Comparison of ENCODE assay signal across 23 cellular contexts in genomic region chr12:113641426-113641825, GRCh38.
"Had no signal": no experiment of that assay in that cellular context is flagged by ENCODE, and none has a peak within 500 bp of the region (broad histone marks: within the 10 kb centered on the region; RNA-seq: fewer than 3 reads in every experiment).

No MANE protein-coding gene starts in this region.

- H3K4me2 ChIP-seq: smooth muscle cell had no signal

- H3K9me3 Mint-ChIP-seq: mesothelial cell of epicardium; natural killer cell treated with Interleukin-12 subunit alpha and Interleukin-12 subunit beta and Interleukin-15 and Interleukin-18, amount 100 ng/mL, for 72 hours; neural crest cell; stimulated activated naive CD8-positive, alpha-beta T cell treated with anti-CD3 and anti-CD28 coated beads, Interleukin-15, amount 100 ng/mL, for 72 hours had no signal

- DNase-seq: dorsolateral prefrontal cortex; effector CD4-positive, alpha-beta T cell; left ventricle myocardium superior; lower lobe of right lung; mucosa of descending colon; naive B cell; nucleus accumbens; stimulated activated CD4-positive, alpha-beta T cell treated with anti-CD3 and anti-CD28 coated beads, Interleukin-12 subunit alpha, Interleukin-12 subunit beta, amount 100 ng/mL, for 4 hours; stimulated activated CD4-positive, alpha-beta T cell treated with anti-CD3 and anti-CD28 coated beads, Interleukin-1b, Interleukin-23, amount 100 ng/mL, for 48 hours; stimulated activated CD4-positive, alpha-beta T cell treated with anti-CD3 and anti-CD28 coated beads, Interleukin-4, amount 100 ng/mL, for 1 hour; stimulated activated CD8-positive, alpha-beta memory T cell treated with anti-CD3 and anti-CD28 coated beads, Interleukin-4, amount 100 ng/mL, for 48 hours; stimulated activated naive CD4-positive, alpha-beta T cell; stimulated activated naive CD8-positive, alpha-beta T cell treated with anti-CD3 and anti-CD28 coated beads, Interleukin-15, amount 100 ng/mL, for 72 hours; transverse colon; upper lobe of right lung; uterus had no signal

- H3K4me1 Mint-ChIP-seq: stimulated activated naive CD8-positive, alpha-beta T cell treated with anti-CD3 and anti-CD28 coated beads, Interleukin-15, amount 100 ng/mL, for 72 hours had no signal

- H3K4me1 ChIP-seq: lower lobe of right lung, prostate gland, right atrium auricular region, transverse colon, upper lobe of right lung, uterus had no signal

- H3K4me3 ChIP-seq: dorsolateral prefrontal cortex, lower lobe of right lung, mucosa of descending colon, prostate gland, right atrium auricular region, smooth muscle cell, suprapubic skin, transverse colon, upper lobe of right lung, uterus had no signal

- H3K36me3 Mint-ChIP-seq: mesothelial cell of epicardium; natural killer cell treated with Interleukin-12 subunit alpha and Interleukin-12 subunit beta and Interleukin-15 and Interleukin-18, amount 100 ng/mL, for 72 hours had no signal

- H3K27ac ChIP-seq: dorsolateral prefrontal cortex, lower lobe of right lung, prostate gland, right atrium auricular region, suprapubic skin, transverse colon, upper lobe of right lung, uterus had no signal

- H3K9me3 ChIP-seq: lower lobe of right lung, mucosa of descending colon, prostate gland, right atrium auricular region, suprapubic skin, transverse colon, upper lobe of right lung, uterus had no signal

- H3K4me3 Mint-ChIP-seq: mesothelial cell of epicardium; naive B cell; natural killer cell treated with Interleukin-12 subunit alpha and Interleukin-12 subunit beta and Interleukin-15 and Interleukin-18, amount 100 ng/mL, for 72 hours; neural crest cell; stimulated activated naive CD8-positive, alpha-beta T cell treated with anti-CD3 and anti-CD28 coated beads, Interleukin-15, amount 100 ng/mL, for 72 hours had no signal

- H3K27ac Mint-ChIP-seq: mesothelial cell of epicardium; naive B cell; natural killer cell treated with Interleukin-12 subunit alpha and Interleukin-12 subunit beta and Interleukin-15 and Interleukin-18, amount 100 ng/mL, for 72 hours; stimulated activated naive CD8-positive, alpha-beta T cell treated with anti-CD3 and anti-CD28 coated beads, Interleukin-15, amount 100 ng/mL, for 72 hours had no signal

- H3K36me3 ChIP-seq: lower lobe of right lung, prostate gland, right atrium auricular region, suprapubic skin, transverse colon, upper lobe of right lung, uterus had no signal
